ENCODE assay signal across 1 cellular context in genomic region chr3:167380004-167380689, GRCh38.
A peak's percentile ranks its signal among the peaks of the same experiment; 100 is the strongest.
TF ChIP-seq lines count a peak whose summit lies in the region.

Gene ZBBX, minus strand, starts transcription at chr3:167380297. Its CDS starts 7,396 bp downstream, at chr3:167372901.

TF ChIP-seq in HepG2, 621 proteins besides CTCF, POLR2A, EP300 and RAD21 (continued from another document and continues in another):
- TF ChIP-seq AHDC1 (CRISPR knock-in tag; IDR thresholded peaks at IDR 0.05; ENCODE audit: borderline replicate concordance) (no peak), SIN3A (IDR thresholded peaks at IDR 0.05; ENCODE audit: borderline replicate concordance, low read depth, low read length) (peak; percentile 86; the same call in 1 of the 2 replicates), HOXA5 (CRISPR knock-in tag; IDR thresholded peaks at IDR 0.05) (no peak), NAIF1 (CRISPR knock-in tag; IDR thresholded peaks at IDR 0.05; ENCODE audit: borderline replicate concordance) (no peak), ZNF850 (CRISPR knock-in tag; conservative IDR thresholded peaks at IDR 0.05) (no peak), ZNF775 (CRISPR knock-in tag; IDR thresholded peaks at IDR 0.05; ENCODE audit: borderline replicate concordance) (no peak), SP2 (CRISPR knock-in tag; IDR thresholded peaks at IDR 0.05) (no peak), MYPOP (CRISPR knock-in tag; IDR thresholded peaks at IDR 0.05) (0 out of 2 replicates have a peak, but pooled peaks have one; percentile 23), ZBED4 (CRISPR knock-in tag; IDR thresholded peaks at IDR 0.05; ENCODE audit: borderline replicate concordance) (no peak), GZF1 (CRISPR knock-in tag; IDR thresholded peaks at IDR 0.05) (no peak), ZBTB4 (CRISPR knock-in tag; IDR thresholded peaks at IDR 0.05; ENCODE audit: borderline replicate concordance) (no peak), SRY (CRISPR knock-in tag; IDR thresholded peaks at IDR 0.05) (no peak), ZNF331 (CRISPR knock-in tag; IDR thresholded peaks at IDR 0.05) (peak; percentile 28; the same call in 1 of the 2 replicates), ZFP90 (CRISPR knock-in tag; IDR thresholded peaks at IDR 0.05; ENCODE audit: borderline replicate concordance) (no peak), ZFYVE20 (CRISPR knock-in tag; IDR thresholded peaks at IDR 0.05; ENCODE audit: borderline replicate concordance, low read depth) (no peak), KLF9 (CRISPR knock-in tag; IDR thresholded peaks at IDR 0.05; ENCODE audit: low read depth) (no peak), NFKB2 (CRISPR knock-in tag; IDR thresholded peaks at IDR 0.05; ENCODE audit: borderline replicate concordance) (peak; percentile 29; the same call in 1 of the 2 replicates), HMG20A (CRISPR knock-in tag; IDR thresholded peaks at IDR 0.05; ENCODE audit: borderline replicate concordance) (no peak), KLF12 (CRISPR knock-in tag; IDR thresholded peaks at IDR 0.05; ENCODE audit: borderline replicate concordance) (no peak), NFAT5 (CRISPR knock-in tag; IDR thresholded peaks at IDR 0.05) (no peak), KDM4B (CRISPR knock-in tag; IDR thresholded peaks at IDR 0.05) (no peak), PBX3 (CRISPR knock-in tag; IDR thresholded peaks at IDR 0.05; ENCODE audit: borderline replicate concordance) (no peak), CREM (IDR thresholded peaks at IDR 0.05) (no peak), CREM (CRISPR knock-in tag; IDR thresholded peaks at IDR 0.05) (no peak), CAMTA2 (CRISPR knock-in tag; IDR thresholded peaks at IDR 0.05; ENCODE audit: borderline replicate concordance) (no peak), ZNF230 (CRISPR knock-in tag; IDR thresholded peaks at IDR 0.05) (no peak), ZBTB7B (CRISPR knock-in tag; IDR thresholded peaks at IDR 0.05) (no peak), JUND (CRISPR knock-in tag; IDR thresholded peaks at IDR 0.05) (no peak), HOXA3 (CRISPR knock-in tag; IDR thresholded peaks at IDR 0.05) (no peak; the same call in 1 of the 2 replicates), TGIF2 (CRISPR knock-in tag; IDR thresholded peaks at IDR 0.05) (no peak), ZNF564 (CRISPR knock-in tag; IDR thresholded peaks at IDR 0.05) (no peak), ZFP41 (CRISPR knock-in tag; IDR thresholded peaks at IDR 0.05; ENCODE audit: borderline replicate concordance) (no peak), ZNF710 (CRISPR knock-in tag; IDR thresholded peaks at IDR 0.05; ENCODE audit: borderline replicate concordance) (no peak), MIER2 (CRISPR knock-in tag; IDR thresholded peaks at IDR 0.05) (no peak), MLLT10 (CRISPR knock-in tag; IDR thresholded peaks at IDR 0.05) (no peak), ZNF33B (CRISPR knock-in tag; IDR thresholded peaks at IDR 0.05) (0 out of 2 replicates have a peak, but pooled peaks have one; percentile 26), ZNF891 (CRISPR knock-in tag; IDR thresholded peaks at IDR 0.05) (no peak), ZSCAN22 (CRISPR knock-in tag; IDR thresholded peaks at IDR 0.05) (no peak), ZFAT (CRISPR knock-in tag; conservative IDR thresholded peaks at IDR 0.05) (no peak), MAFK (conservative IDR thresholded peaks at IDR 0.05 in 1 of 2, IDR thresholded peaks at IDR 0.05 in 1 of 2; ENCODE audit: low read length in 2 of 2) (no peak), MYNN (CRISPR knock-in tag; IDR thresholded peaks at IDR 0.05; ENCODE audit: low read depth) (no peak)
